ENCODE assay signal across 21 cellular contexts in genomic region chrX:42686706-42687105, GRCh38.
"Had no signal": no experiment of that assay in that cellular context is flagged by ENCODE, and none has a peak within 500 bp of the region (broad histone marks: within the 10 kb centered on the region; RNA-seq: fewer than 3 reads in every experiment).

No MANE protein-coding gene starts in this region.

- H3K27ac ChIP-seq: ascending aorta, esophagus squamous epithelium, gastrocnemius medialis, left ventricle myocardium inferior, right atrium auricular region, thyroid gland, WERI-Rb-1 had no signal

- ATAC-seq: activated CD8-positive, alpha-beta T cell treated with anti-CD3 and anti-CD28 coated beads, Interleukin-2, amount 10 ng/mL, durations not matched to agents 7 days and 5 days; activated naive CD4-positive, alpha-beta T cell treated with anti-CD3 and anti-CD28 coated beads, Interleukin-2, amount 50 U/mL, for 72 hours; gastrocnemius medialis; natural killer cell; stimulated activated naive CD8-positive, alpha-beta T cell treated with anti-CD3 and anti-CD28 coated beads, Interleukin-15, Interleukin-2, amounts not matched to agents 100 U/mL and 50 U/mL, for 24 hours; T-cell had no signal

- DNase-seq: activated CD4-positive, alpha-beta T cell treated with anti-CD3 and anti-CD28 coated beads for 1 hour; activated CD4-positive, alpha-beta T cell treated with anti-CD3 and anti-CD28 coated beads, Interleukin-2, amount 50 U/mL, for 1 hour; activated CD8-positive, alpha-beta T cell treated with anti-CD3 and anti-CD28 coated beads, Interleukin-2, amount 10 ng/mL, durations not matched to agents 7 days and 5 days; activated gamma-delta T cell treated with Interleukin-2 at 50 U/mL for 16 hours; effector memory CD4-positive, alpha-beta T cell; esophagus squamous epithelium; gastrocnemius medialis; hippocampal formation; left ventricle myocardium inferior; midbrain; natural killer cell; stimulated activated CD4-positive, alpha-beta T cell treated with anti-CD3 and anti-CD28 coated beads, Interleukin-12 subunit alpha, Interleukin-12 subunit beta, amount 100 ng/mL, for 4 hours; stimulated activated CD4-positive, alpha-beta T cell treated with anti-CD3 and anti-CD28 coated beads, Interleukin-4, amount 100 ng/mL, for 4 hours; stimulated activated naive CD8-positive, alpha-beta T cell treated with anti-CD3 and anti-CD28 coated beads, Interleukin-15, Interleukin-2, amounts not matched to agents 100 U/mL and 50 U/mL, for 24 hours; substantia nigra; T-cell; thyroid gland; WERI-Rb-1 had no signal

- H3K36me3 ChIP-seq: ascending aorta, esophagus squamous epithelium, gastrocnemius medialis, left ventricle myocardium inferior, right atrium auricular region, thyroid gland, WERI-Rb-1 had no signal

- H3K4me3 ChIP-seq: ascending aorta, esophagus squamous epithelium, gastrocnemius medialis, left ventricle myocardium inferior, right atrium auricular region, thyroid gland had no signal

- H3K27me3 ChIP-seq: ascending aorta, esophagus squamous epithelium, gastrocnemius medialis, right atrium auricular region, thyroid gland had no signal

- H3K4me1 ChIP-seq: ascending aorta, esophagus squamous epithelium, gastrocnemius medialis, left ventricle myocardium inferior, right atrium auricular region, thyroid gland had no signal
